1 cellular context compared by ENCODE assay signal in the genomic region with DNA sequence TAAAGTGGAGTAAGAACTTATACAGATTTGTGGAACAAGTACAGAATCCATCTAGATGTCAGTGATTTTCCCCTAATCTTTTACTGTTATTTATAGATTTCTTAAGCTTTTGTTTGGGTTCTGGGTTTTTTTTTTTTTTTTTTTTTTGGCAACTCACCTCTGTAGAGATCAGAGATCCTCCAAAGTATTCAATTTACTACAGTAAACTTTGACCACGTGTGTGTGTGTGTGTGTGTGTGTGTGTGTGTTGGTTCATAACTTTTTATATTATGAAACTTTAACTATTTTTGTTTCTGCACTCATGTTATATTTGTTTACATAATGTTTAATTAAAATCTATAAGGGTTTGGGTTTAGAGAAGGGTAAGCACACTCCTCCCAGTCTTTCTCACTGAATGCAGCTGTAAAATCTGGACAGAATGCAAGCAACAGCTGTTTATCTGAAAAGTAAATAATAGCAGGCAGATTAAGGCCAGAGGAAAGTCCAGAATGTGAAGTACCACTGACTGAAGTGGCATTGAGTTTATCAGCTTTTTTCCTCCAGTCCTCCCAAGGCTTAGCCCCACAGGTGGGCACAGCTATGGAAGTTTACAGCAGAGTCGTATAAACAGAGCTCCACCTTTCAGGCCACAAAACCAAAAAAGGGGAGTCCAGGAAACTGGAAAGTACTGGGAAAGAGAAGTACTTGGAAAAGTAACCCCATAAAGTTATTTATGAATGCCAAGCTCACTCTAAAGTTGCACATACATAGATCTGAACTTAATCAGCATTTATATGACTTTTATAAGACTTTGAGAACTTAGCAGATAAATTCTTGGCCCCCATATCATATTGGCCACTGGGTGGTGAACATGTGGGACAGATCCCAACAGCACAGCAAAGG.
TF ChIP-seq lines count a peak whose summit lies in the region.

No MANE protein-coding gene starts in this region.

TF ChIP-seq in H1, 55 proteins besides CTCF, POLR2A, EP300 and RAD21 (continued from another document):
- TF ChIP-seq, protein P1, sequence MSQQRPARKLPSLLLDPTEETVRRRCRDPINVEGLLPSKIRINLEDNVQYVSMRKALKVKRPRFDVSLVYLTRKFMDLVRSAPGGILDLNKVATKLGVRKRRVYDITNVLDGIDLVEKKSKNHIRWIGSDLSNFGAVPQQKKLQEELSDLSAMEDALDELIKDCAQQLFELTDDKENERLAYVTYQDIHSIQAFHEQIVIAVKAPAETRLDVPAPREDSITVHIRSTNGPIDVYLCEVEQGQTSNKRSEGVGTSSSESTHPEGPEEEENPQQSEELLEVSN (IDR thresholded peaks at IDR 0.05): no peak
- TF ChIP-seq ZNF274 (IDR thresholded peaks at IDR 0.05; ENCODE audit: borderline replicate concordance, extremely low read depth, low read length) (no peak), EZH2 (IDR thresholded peaks at IDR 0.05; ENCODE audit: low read depth, low read length, severe bottlenecking) (no peak), TAF1 (IDR thresholded peaks at IDR 0.05; ENCODE audit: low read depth, low read length) (no peak), GABPA (IDR thresholded peaks at IDR 0.05; ENCODE audit: borderline replicate concordance, insufficient read depth, low read length) (no peak), SIX5 (IDR thresholded peaks at IDR 0.05; ENCODE audit: low read depth, low read length) (no peak)
TF ChIP-seq in H1: peak in this region for 0.
